In the genomic region with DNA sequence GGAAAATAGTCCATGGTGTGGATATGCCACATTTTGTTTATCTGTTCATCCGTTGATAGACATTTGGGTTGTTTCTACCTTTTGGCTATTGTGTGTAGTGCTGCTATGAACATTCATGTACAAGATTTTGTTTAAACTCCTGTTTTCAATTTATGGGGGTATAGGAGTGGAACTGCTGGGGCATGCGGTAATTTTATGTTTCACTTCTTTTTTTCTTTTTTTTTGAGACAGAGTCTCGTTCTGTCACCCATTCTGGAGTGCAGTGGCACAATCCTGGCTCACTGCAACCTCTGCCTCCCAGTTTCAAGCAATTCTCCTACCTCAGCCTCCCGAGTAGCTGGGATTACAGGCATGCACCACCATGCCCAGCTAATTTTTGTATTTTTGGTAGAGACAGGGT, we compare ENCODE assay signal across 7 cellular contexts. TPM values are rescaled to one million over a fixed set of nuclear protein-coding genes. Genes with fewer than 3 reads are reported as not detected.
DNase-seq lines count a peak whose midpoint lies in the region; ATAC-seq, FAIRE-seq and TF ChIP-seq lines count a peak whose summit lies in the region.
"Not testable (repeated sequence)": the region's sequence is repeated elsewhere in the genome, so short reads cannot be mapped to it uniquely, and the experiment has no call there.
"Had no signal": no experiment of that assay in that cellular context is flagged by ENCODE, and none has a peak within 500 bp of the region (broad histone marks: within the 10 kb centered on the region; RNA-seq: fewer than 3 reads in every experiment).

No MANE protein-coding gene starts in this region.

- peak overlapping the region; percentile 49; the same call in 1 of the 2 replicates for H3K4me2 ChIP-seq in OCI-LY3 (ENCODE audit: low read length)

- H3K4me1 ChIP-seq in OCI-LY3 (ENCODE audit: low read length): peaks cover 11% of the 10 kb centered on the region

- not testable (repeated sequence) for H3K4me1 Mint-ChIP-seq in memory B cell

- DNase-seq in GM12891 (ENCODE audit: insufficient read length, low spot score); memory B cell (ENCODE audit: low spot score in 2 of 2): not testable (repeated sequence)

- not testable (repeated sequence) for TF ChIP-seq POLR2A in GM12891 (IDR thresholded peaks at IDR 0.05; ENCODE audit: low read depth, low read length)

- not testable (repeated sequence) for H4K20me1 ChIP-seq in OCI-LY3 (ENCODE audit: insufficient read depth, low read length)

- H3K4me3 ChIP-seq in OCI-LY3 (ENCODE audit: low read length): not testable (repeated sequence)

- H3K36me3 Mint-ChIP-seq in memory B cell: not testable (repeated sequence)

- H3K36me3 ChIP-seq in OCI-LY3 (replicated peaks; ENCODE audit: low read depth, low read length): not testable (repeated sequence)

- H3K9ac ChIP-seq in OCI-LY3 (ENCODE audit: low read length): not testable (repeated sequence)

- not testable (repeated sequence) for H2AFZ ChIP-seq in OCI-LY3 (ENCODE audit: low read depth, low read length)

- not testable (repeated sequence) for H3K4me3 Mint-ChIP-seq in memory B cell

- H3K27ac ChIP-seq in OCI-LY3 (ENCODE audit: low read length): not testable (repeated sequence)

- not testable (repeated sequence) for FAIRE-seq in GM12891 (lab: Jason Lieb, UNC)

- ATAC-seq in GM19395 (IDR thresholded peaks at IDR 0.05; ENCODE audit: unreplicated experiment) (peak; percentile 60), HG02885 (IDR thresholded peaks at IDR 0.05; ENCODE audit: poor library complexity, unreplicated experiment) (peak; percentile 41), memory B cell (ENCODE audit: low read depth) (peak; percentile 27)

- not testable (repeated sequence) for H3K27me3 Mint-ChIP-seq in memory B cell

- H3K27me3 ChIP-seq in OCI-LY3 (ENCODE audit: low read depth, low read length): not testable (repeated sequence)

- H3K79me2 ChIP-seq in OCI-LY3 (ENCODE audit: low read length): not testable (repeated sequence)

- TF ChIP-seq CTCF in OCI-LY3 (IDR thresholded peaks at IDR 0.05; ENCODE audit: low read depth, low read length): not testable (repeated sequence)

- not testable (repeated sequence) for H3K9me3 Mint-ChIP-seq in memory B cell

- H3K27ac Mint-ChIP-seq in memory B cell: not testable (repeated sequence)

- not testable (repeated sequence) for H3K9me3 ChIP-seq in OCI-LY3 (ENCODE audit: insufficient read depth, low read length)

TF ChIP-seq in GM12891, 5 proteins besides CTCF, POLR2A, EP300 and RAD21:
- peak; percentile 57; the same call in 1 of the 2 replicates for TF ChIP-seq SPI1 (IDR thresholded peaks at IDR 0.05; ENCODE audit: low read depth, low read length)

RNA-seq across cellular contexts. Expression of gene GPNMB, which starts 22.2 kb away (rescaled TPM):
- 7.6 TPM for polyA plus RNA-seq in GM12891 (2012; ENCODE audit: low read depth, missing spikeins)
- polyA plus RNA-seq: CD4-positive, alpha-beta memory T cell; CD8-positive, alpha-beta memory T cell had no signal

RNA-seq across cellular contexts. Expression of gene NUP42, which starts 42.5 kb away (rescaled TPM):
- polyA plus RNA-seq in GM12891 (2012; ENCODE audit: low read depth, missing spikeins): 54.9 TPM
